Comparison of ENCODE assay signal across 1 cellular context in the genomic region with DNA sequence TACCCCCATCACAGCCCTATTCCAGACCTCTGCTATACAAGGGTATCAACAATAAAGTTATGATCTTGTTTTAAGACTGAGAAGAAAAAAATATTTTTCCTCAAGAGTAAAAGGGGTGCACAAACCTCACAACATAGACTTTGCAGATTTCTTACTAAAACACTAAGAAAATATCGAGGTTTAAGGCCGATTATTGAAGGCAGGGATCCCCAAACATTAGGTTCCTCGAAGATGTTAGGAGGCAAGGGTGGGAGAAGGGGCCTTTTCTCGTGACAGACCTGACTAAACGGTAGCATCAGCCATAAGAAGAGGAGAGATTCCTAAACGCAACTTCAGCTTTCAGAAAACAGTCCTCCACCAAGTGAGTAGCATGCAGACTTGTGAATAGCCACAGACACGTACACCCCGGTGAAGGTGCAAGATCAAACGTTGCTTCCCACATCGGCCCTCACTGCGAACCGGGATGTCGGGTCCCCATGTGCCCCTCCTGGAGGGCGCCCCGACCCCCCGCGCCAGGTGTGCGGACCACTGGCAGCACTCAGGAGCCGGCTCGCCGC.
TF ChIP-seq lines count a peak whose summit lies in the region.

No MANE protein-coding gene starts in this region.

TF ChIP-seq in HepG2, 621 proteins besides CTCF, POLR2A, EP300 and RAD21 (continued from another document):
- TF ChIP-seq ZNF317 (CRISPR knock-in tag; IDR thresholded peaks at IDR 0.05) (0 out of 2 replicates have a peak, but pooled peaks have one; percentile 42), FIP1L1 (IDR thresholded peaks at IDR 0.05; ENCODE audit: borderline replicate concordance, insufficient read depth, low read depth, low read length) (no peak), MYC (CRISPR knock-in tag; IDR thresholded peaks at IDR 0.05; ENCODE audit: borderline replicate concordance) (0 out of 2 replicates have a peak, but pooled peaks have one; percentile 0), ZNF564 (CRISPR knock-in tag; IDR thresholded peaks at IDR 0.05) (0 out of 2 replicates have a peak, but pooled peaks have one; percentile 5), SPEN (CRISPR knock-in tag; IDR thresholded peaks at IDR 0.05; ENCODE audit: low read depth) (0 out of 2 replicates have a peak, but pooled peaks have one; percentile 7), ZNF605 (CRISPR knock-in tag; IDR thresholded peaks at IDR 0.05) (no peak)
- TF ChIP-seq, protein P1, sequence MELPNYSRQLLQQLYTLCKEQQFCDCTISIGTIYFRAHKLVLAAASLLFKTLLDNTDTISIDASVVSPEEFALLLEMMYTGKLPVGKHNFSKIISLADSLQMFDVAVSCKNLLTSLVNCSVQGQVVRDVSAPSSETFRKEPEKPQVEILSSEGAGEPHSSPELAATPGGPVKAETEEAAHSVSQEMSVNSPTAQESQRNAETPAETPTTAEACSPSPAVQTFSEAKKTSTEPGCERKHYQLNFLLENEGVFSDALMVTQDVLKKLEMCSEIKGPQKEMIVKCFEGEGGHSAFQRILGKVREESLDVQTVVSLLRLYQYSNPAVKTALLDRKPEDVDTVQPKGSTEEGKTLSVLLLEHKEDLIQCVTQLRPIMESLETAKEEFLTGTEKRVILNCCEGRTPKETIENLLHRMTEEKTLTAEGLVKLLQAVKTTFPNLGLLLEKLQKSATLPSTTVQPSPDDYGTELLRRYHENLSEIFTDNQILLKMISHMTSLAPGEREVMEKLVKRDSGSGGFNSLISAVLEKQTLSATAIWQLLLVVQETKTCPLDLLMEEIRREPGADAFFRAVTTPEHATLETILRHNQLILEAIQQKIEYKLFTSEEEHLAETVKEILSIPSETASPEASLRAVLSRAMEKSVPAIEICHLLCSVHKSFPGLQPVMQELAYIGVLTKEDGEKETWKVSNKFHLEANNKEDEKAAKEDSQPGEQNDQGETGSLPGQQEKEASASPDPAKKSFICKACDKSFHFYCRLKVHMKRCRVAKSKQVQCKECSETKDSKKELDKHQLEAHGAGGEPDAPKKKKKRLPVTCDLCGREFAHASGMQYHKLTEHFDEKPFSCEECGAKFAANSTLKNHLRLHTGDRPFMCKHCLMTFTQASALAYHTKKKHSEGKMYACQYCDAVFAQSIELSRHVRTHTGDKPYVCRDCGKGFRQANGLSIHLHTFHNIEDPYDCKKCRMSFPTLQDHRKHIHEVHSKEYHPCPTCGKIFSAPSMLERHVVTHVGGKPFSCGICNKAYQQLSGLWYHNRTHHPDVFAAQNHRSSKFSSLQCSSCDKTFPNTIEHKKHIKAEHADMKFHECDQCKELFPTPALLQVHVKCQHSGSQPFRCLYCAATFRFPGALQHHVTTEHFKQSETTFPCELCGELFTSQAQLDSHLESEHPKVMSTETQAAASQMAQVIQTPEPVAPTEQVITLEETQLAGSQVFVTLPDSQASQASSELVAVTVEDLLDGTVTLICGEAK (IDR thresholded peaks at IDR 0.05): peak; percentile 13; the same call in 1 of the 2 replicates
- TF ChIP-seq, protein P1 (CRISPR knock-in tag; IDR thresholded peaks at IDR 0.05): no peak
- TF ChIP-seq, protein P2, sequence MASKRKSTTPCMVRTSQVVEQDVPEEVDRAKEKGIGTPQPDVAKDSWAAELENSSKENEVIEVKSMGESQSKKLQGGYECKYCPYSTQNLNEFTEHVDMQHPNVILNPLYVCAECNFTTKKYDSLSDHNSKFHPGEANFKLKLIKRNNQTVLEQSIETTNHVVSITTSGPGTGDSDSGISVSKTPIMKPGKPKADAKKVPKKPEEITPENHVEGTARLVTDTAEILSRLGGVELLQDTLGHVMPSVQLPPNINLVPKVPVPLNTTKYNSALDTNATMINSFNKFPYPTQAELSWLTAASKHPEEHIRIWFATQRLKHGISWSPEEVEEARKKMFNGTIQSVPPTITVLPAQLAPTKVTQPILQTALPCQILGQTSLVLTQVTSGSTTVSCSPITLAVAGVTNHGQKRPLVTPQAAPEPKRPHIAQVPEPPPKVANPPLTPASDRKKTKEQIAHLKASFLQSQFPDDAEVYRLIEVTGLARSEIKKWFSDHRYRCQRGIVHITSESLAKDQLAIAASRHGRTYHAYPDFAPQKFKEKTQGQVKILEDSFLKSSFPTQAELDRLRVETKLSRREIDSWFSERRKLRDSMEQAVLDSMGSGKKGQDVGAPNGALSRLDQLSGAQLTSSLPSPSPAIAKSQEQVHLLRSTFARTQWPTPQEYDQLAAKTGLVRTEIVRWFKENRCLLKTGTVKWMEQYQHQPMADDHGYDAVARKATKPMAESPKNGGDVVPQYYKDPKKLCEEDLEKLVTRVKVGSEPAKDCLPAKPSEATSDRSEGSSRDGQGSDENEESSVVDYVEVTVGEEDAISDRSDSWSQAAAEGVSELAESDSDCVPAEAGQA (IDR thresholded peaks at IDR 0.05; ENCODE audit: low read depth): no peak
- TF ChIP-seq, protein P2 (CRISPR knock-in tag; IDR thresholded peaks at IDR 0.05; ENCODE audit: borderline replicate concordance): no peak
